In the genomic region with DNA sequence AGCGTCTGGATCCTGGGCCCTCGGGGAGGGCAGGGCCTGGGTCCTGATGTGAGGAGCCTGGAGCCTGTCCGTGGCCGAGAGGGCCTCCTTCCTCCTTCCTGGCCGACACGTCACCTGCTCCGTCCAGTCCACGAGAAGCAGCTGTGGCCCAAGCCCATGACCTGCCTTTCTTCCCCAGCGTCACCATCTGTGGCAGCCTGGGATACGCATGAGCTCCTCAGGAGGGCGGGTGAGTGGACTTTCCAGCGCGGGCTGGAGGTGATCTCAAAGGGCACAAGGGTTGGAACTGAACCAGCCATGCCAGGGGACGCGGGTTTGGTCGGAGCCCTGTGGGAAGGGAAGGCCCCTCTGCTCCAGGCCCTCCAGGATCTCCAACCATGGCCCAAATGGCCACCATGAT, we compare ENCODE assay signal across 24 cellular contexts.
DNase-seq lines count a peak whose midpoint lies in the region; ATAC-seq, FAIRE-seq and TF ChIP-seq lines count a peak whose summit lies in the region.
"Had no signal": no experiment of that assay in that cellular context is flagged by ENCODE, and none has a peak within 500 bp of the region (broad histone marks: within the 10 kb centered on the region; RNA-seq: fewer than 3 reads in every experiment).

No MANE protein-coding gene starts in this region.

- CTCF ChIA-PET in A549 (lab: Yijun Ruan, JAX), result interaction anchor here (1.5 kb wide), 1 partner anchor 23 kb away, joined by 3 read pairs; no protein-coding TSS in a partner anchor
- CTCF ChIA-PET in HepG2 (lab: Yijun Ruan, JAX; ENCODE audit: low intra/inter-chr PET ratio, low total read pairs), result no interaction called here

- no peaks in the 10 kb centered on the region for H3K27me3 Mint-ChIP-seq in T-helper 17 cell
- H3K27me3 Mint-ChIP-seq: activated CD4-positive, alpha-beta memory T cell treated with anti-CD3 and anti-CD28 coated beads for 36 hours had no signal

- H3K27ac Mint-ChIP-seq in T-helper 17 cell, result peak overlapping the region; percentile 45
- H3K27ac Mint-ChIP-seq: activated CD4-positive, alpha-beta memory T cell treated with anti-CD3 and anti-CD28 coated beads for 36 hours; mesothelial cell of epicardium; nephron; WTC11 had no signal

- H3K27me3 ChIP-seq in HepG2 (ENCODE audit: control insufficient read depth in 1 of 2, insufficient read depth in 2 of 2, low read length in 2 of 2), result no peaks in the 10 kb centered on the region
- H3K27me3 ChIP-seq: brain microvascular endothelial cell had no signal

- H3K27ac ChIP-seq in A549, result peak overlapping the region; percentile 89 to 97
- H3K27ac ChIP-seq in HepG2 (ENCODE audit: extremely low read length, insufficient read depth, low read length), result peak overlapping the region; percentile 76

- no peaks in the 10 kb centered on the region for H3K9me3 ChIP-seq in A549
- no peaks in the 10 kb centered on the region for H3K9me3 ChIP-seq in T-helper 17 cell (ENCODE audit: control insufficient read depth, low read length, poor library complexity, severe bottlenecking)
- H3K9me3 ChIP-seq in HepG2 (ENCODE audit: low read length), result no peaks in the 10 kb centered on the region
- H3K9me3 ChIP-seq: Caco-2 had no signal

- no peaks in the 10 kb centered on the region for H3K36me3 Mint-ChIP-seq in T-helper 17 cell (ENCODE audit: low read depth)
- H3K36me3 Mint-ChIP-seq: activated CD4-positive, alpha-beta memory T cell treated with anti-CD3 and anti-CD28 coated beads for 36 hours; WTC11 had no signal

- no TSS peak for BruUV-seq in HepG2 (replicated peaks; lab: Mats Ljungman, UMichigan)

- in situ Hi-C loops in HepG2 (cut with HindIII; ENCODE audit: extremely low pct_ligation_motif_present, low pct_unique_long_range_greater_than_20kb), result loop anchor here (5.0 to 10.0 kb wide), 3 partner anchors 50 to 123 kb away; a partner anchor contains a TSS

- 98% methylated on average over 9 of the region's 16 CpGs for WGBS in A549 (ENCODE audit: missing lambda C conversion rate)
- 90% methylated on average over 12 of the region's 16 CpGs for WGBS in HepG2 (ENCODE audit: low lambda C conversion rate)

- POLR2A ChIA-PET in A549 (lab: Yijun Ruan, JAX), result interaction anchor here (1.0 to 1.7 kb wide), 4 partner anchors 49 to 92 kb away, joined by 3 to 7 read pairs (median 4); a partner anchor contains a TSS
- POLR2A ChIA-PET in HepG2 (lab: Yijun Ruan, JAX), result interaction anchor here (1.0 to 9.3 kb wide), 13 partner anchors 9 to 188 kb away, joined by 3 to 220 read pairs (median 6); a partner anchor contains a TSS

- H3K79me2 ChIP-seq in HepG2 (ENCODE audit: insufficient read depth, low read length), result no peaks in the 10 kb centered on the region

- no peak for FAIRE-seq in A549 (lab: Jason Lieb, UNC)
- no peak for FAIRE-seq in HepG2 (lab: Jason Lieb, UNC)
- FAIRE-seq: A204.1 had no signal

- no peak for TF ChIP-seq EP300 in A549 (IDR thresholded peaks at IDR 0.05)
- TF ChIP-seq EP300 in HepG2 (IDR thresholded peaks at IDR 0.05; ENCODE audit: low read depth in 2 of 2, low read length in 2 of 2), result no peak
- TF ChIP-seq EP300 in HepG2 (CRISPR knock-in tag; IDR thresholded peaks at IDR 0.05; ENCODE audit: borderline replicate concordance), result no peak

- H3K36me3 ChIP-seq in HepG2 (replicated peaks in 1 of 2; ENCODE audit: control insufficient read depth in 1 of 2, insufficient read depth in 2 of 2, low read length in 2 of 2), result no peaks in the 10 kb centered on the region
- H3K36me3 ChIP-seq: brain microvascular endothelial cell had no signal

- H3K4me1 ChIP-seq in A549, result peaks cover 57% of the 10 kb centered on the region
- peaks cover 97% of the 10 kb centered on the region for H3K4me1 ChIP-seq in HepG2 (ENCODE audit: insufficient read depth, low read length)

- TF ChIP-seq RAD21 in A549 (conservative IDR thresholded peaks at IDR 0.05 in 1 of 2, IDR thresholded peaks at IDR 0.05 in 1 of 2) (no peak), HepG2 (CRISPR knock-in tag; IDR thresholded peaks at IDR 0.05) (no peak)

- peak overlapping the region; percentile 69 for H3K4me2 ChIP-seq in A549
- H3K4me2 ChIP-seq in HepG2 (ENCODE audit: low read depth, low read length), result peak overlapping the region; percentile 69

- TF ChIP-seq CTCF in A549 (IDR thresholded peaks at IDR 0.05) (no peak), HepG2 (CRISPR knock-in tag; IDR thresholded peaks at IDR 0.05) (no peak)

- no peak overlapping the region for H2AFZ ChIP-seq in HepG2 (ENCODE audit: low read length)

- ATAC-seq in A549 (peak; percentile 3 to 4; a peak in 3 of 6 replicates), T-helper 17 cell (no peak), HepG2 (peak; percentile 1; the same call in 1 of the 3 replicates), HG03521 (IDR thresholded peaks at IDR 0.05; ENCODE audit: unreplicated experiment) (no peak), HG02840 (IDR thresholded peaks at IDR 0.05; ENCODE audit: low FRiP score, unreplicated experiment) (no peak), GM21381 (IDR thresholded peaks at IDR 0.05; ENCODE audit: unreplicated experiment) (no peak)
- ATAC-seq: SK-N-SH treated with all-trans-retinoic acid at 6 μM for 48 hours; stimulated activated naive CD8-positive, alpha-beta T cell treated with anti-CD3 and anti-CD28 coated beads, Interleukin-15, Interleukin-2, amounts not matched to agents 100 U/mL and 50 U/mL, for 24 hours; WTC11 had no signal

- H3K4me3 ChIP-seq in A549 (no peak overlapping the region), HepG2 (replicated peaks in 1 of 3; ENCODE audit: insufficient read depth in 1 of 3, low read depth in 2 of 3, low read length in 3 of 3) (peak overlapping the region in 1 of 3 experiments; percentile 45; a peak in 1 of 6 replicates)

- H4K20me1 ChIP-seq in HepG2 (ENCODE audit: insufficient read depth, low read length), result no peaks in the 10 kb centered on the region

- TF ChIP-seq POLR2A in A549 (IDR thresholded peaks at IDR 0.05; ENCODE audit: low read length), result no peak
- TF ChIP-seq POLR2A in HepG2 (IDR thresholded peaks at IDR 0.05; ENCODE audit: insufficient read depth in 1 of 2, low read depth in 2 of 2, low read length in 2 of 2), result 0 out of 4 replicates have a peak, but pooled peaks of 1 of the 2 experiments have one; percentile 33

- 0 out of 2 replicates have a peak overlapping the region, but pooled peaks have one; percentile 37 for H3K9ac ChIP-seq in HepG2 (ENCODE audit: insufficient read depth, low read depth, low read length)

- H3K4me3 Mint-ChIP-seq in T-helper 17 cell, result no peak overlapping the region
- H3K4me3 Mint-ChIP-seq: activated CD4-positive, alpha-beta memory T cell treated with anti-CD3 and anti-CD28 coated beads for 36 hours; mesothelial cell of epicardium; nephron; WTC11 had no signal

- peaks cover 9% of the 10 kb centered on the region for H3K4me1 Mint-ChIP-seq in T-helper 17 cell

- intact Hi-C loops in HepG2 (cut with micrococcal nuclease; ENCODE audit: unreplicated experiment), result loop anchor here (5.0 to 10.0 kb wide), 2 partner anchors 95 to 213 kb away; no protein-coding TSS in a partner anchor

- no peak for DNase-seq in A549 (ENCODE audit: low read depth in 1 of 2, low spot score in 1 of 2)
- no peak for DNase-seq in T-helper 17 cell
- DNase-seq in HepG2 (ENCODE audit: low spot score), result no peak
- DNase-seq in renal cortical epithelial cell (ENCODE audit: low read depth), result peak; percentile 44
- no peak for DNase-seq in NCI-H2171 (lab: John Stamatoyannopoulos, UW)
- DNase-seq: activated CD4-positive, alpha-beta memory T cell treated with anti-CD3 and anti-CD28 coated beads for 36 hours; activated gamma-delta T cell; cortex of kidney; glutamatergic neuron; NCI-H1694 treated with DMSO at 0.1 percent for 48 hours; NCI-H526 treated with DMSO at 0.1 percent for 48 hours; stimulated activated CD4-positive, alpha-beta T cell treated with anti-CD3 and anti-CD28 coated beads, Interleukin-4, amount 100 ng/mL, for 24 hours; stimulated activated naive CD8-positive, alpha-beta T cell treated with anti-CD3 and anti-CD28 coated beads, Interleukin-15, Interleukin-2, amounts not matched to agents 100 U/mL and 50 U/mL, for 24 hours; trophoblast cell had no signal

TF ChIP-seq in A549, 52 proteins besides CTCF, POLR2A, EP300 and RAD21 (continues in another document):
- TF ChIP-seq MYC (IDR thresholded peaks at IDR 0.05; ENCODE audit: borderline replicate concordance, low read length) (no peak), POLR2AphosphoS2 (conservative IDR thresholded peaks at IDR 0.05; ENCODE audit: low read length) (no peak)
- TF ChIP-seq, protein P1, sequence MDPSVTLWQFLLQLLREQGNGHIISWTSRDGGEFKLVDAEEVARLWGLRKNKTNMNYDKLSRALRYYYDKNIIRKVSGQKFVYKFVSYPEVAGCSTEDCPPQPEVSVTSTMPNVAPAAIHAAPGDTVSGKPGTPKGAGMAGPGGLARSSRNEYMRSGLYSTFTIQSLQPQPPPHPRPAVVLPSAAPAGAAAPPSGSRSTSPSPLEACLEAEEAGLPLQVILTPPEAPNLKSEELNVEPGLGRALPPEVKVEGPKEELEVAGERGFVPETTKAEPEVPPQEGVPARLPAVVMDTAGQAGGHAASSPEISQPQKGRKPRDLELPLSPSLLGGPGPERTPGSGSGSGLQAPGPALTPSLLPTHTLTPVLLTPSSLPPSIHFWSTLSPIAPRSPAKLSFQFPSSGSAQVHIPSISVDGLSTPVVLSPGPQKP (IDR thresholded peaks at IDR 0.05; ENCODE audit: low read depth, low read length), result no peak

TF ChIP-seq in HepG2, 621 proteins besides CTCF, POLR2A, EP300 and RAD21 (continues in another document):
- TF ChIP-seq HOXA3 (CRISPR knock-in tag; IDR thresholded peaks at IDR 0.05), result 0 out of 2 replicates have a peak, but pooled peaks have one; percentile 13
- peak; percentile 86 for TF ChIP-seq AGO2 (optimal IDR thresholded peaks at IDR 0.05; ENCODE audit: low read depth, low read length)

Comparison
In these comparisons a context has a peak if more than half of its experiments do, and no peak if none do; other contexts are left out.
1. ATAC-seq: peak in A549 (2 of 2) and HepG2 (single experiment); none in T-helper 17 cell (single experiment), HG03521 (single experiment), HG02840 (single experiment) and GM21381 (single experiment).